Comparison of ENCODE assay signal across 18 cellular contexts in genomic region chr11:102061276-102061675, GRCh38. TPM values are rescaled to one million over a fixed set of nuclear protein-coding genes. Genes with fewer than 3 reads are reported as not detected.
DNase-seq lines count a peak whose midpoint lies in the region; ATAC-seq, FAIRE-seq and TF ChIP-seq lines count a peak whose summit lies in the region.
"Had no signal": no experiment of that assay in that cellular context is flagged by ENCODE, and none has a peak within 500 bp of the region (broad histone marks: within the 10 kb centered on the region; RNA-seq: fewer than 3 reads in every experiment).

No MANE protein-coding gene starts in this region.

- H3K9me3 ChIP-seq in heart left ventricle (no peaks in the 10 kb centered on the region), right atrium auricular region (no peaks in the 10 kb centered on the region), mammary epithelial cell (replicated peaks; ENCODE audit: insufficient read depth, low read length) (no peaks in the 10 kb centered on the region), kidney (ENCODE audit: control insufficient read depth in 1 of 2, low read length in 2 of 2) (no peaks in the 10 kb centered on the region)
- H3K9me3 ChIP-seq: SJSA1 had no signal

- CTCF ChIA-PET in mammary epithelial cell (lab: Charles Lee; ENCODE audit: low non-redundant PET) (interaction anchor here (0.7 kb wide), 1 partner anchor 14 kb away, joined by 3 read pairs; the partner anchor contains the start of gene CFAP300), GM10248 (lab: Yijun Ruan, JAX) (no interaction called here)

- TF ChIP-seq CTCF in heart left ventricle (IDR thresholded peaks at IDR 0.05) (peak in 10 of 12 donors; percentile 15 to 56 (median 34)), right atrium auricular region (IDR thresholded peaks at IDR 0.05) (peak in 1 of 2 donors; percentile 53), mammary epithelial cell (conservative IDR thresholded peaks at IDR 0.05 in 1 of 2, IDR thresholded peaks at IDR 0.05 in 1 of 2; ENCODE audit: extremely low read depth in 1 of 2, insufficient read depth in 1 of 2, low read depth in 1 of 2, low read length in 2 of 2) (peak; percentile 25 to 63), kidney (IDR thresholded peaks at IDR 0.05; ENCODE audit: borderline replicate concordance, extremely low read depth, insufficient read depth) (peak; percentile 3), GM20000 (IDR thresholded peaks at IDR 0.05; ENCODE audit: extremely low read depth, missing control alignments) (no peak), GM10248 (IDR thresholded peaks at IDR 0.05; ENCODE audit: control extremely low read depth, extremely low read depth, low read depth, missing control alignments) (no peak)

- H3K4me2 ChIP-seq in mammary epithelial cell (ENCODE audit: insufficient read depth, low read depth, low read length) = no peak overlapping the region

- no peak overlapping the region for H3K9ac ChIP-seq in mammary epithelial cell (ENCODE audit: insufficient read depth, low read length)
- no peak overlapping the region for H3K9ac ChIP-seq in kidney (ENCODE audit: low read length in 2 of 2)

- H2AFZ ChIP-seq in mammary epithelial cell (ENCODE audit: low read depth, low read length) = no peak overlapping the region

- ATAC-seq in heart left ventricle = peak in 3 of 4 donors; percentile 60 to 67 (median 65)

- no peaks in the 10 kb centered on the region for H3K79me2 ChIP-seq in mammary epithelial cell (ENCODE audit: insufficient read depth, low read length)

- intact Hi-C loops in heart left ventricle (cut with DNase I) = loop anchor here in 2 of 10 donors (5.0 to 10.0 kb wide), 2 partner anchors 211 to 214 kb away; no protein-coding TSS in a partner anchor
- intact Hi-C loops in mammary epithelial cell (cut with micrococcal nuclease) = loop anchor here (5.0 kb wide), 1 partner anchor 51 kb away; the partner anchor contains the start of gene YAP1
- intact Hi-C loops in kidney (cut with DNase I) = no loop called here

- dilution Hi-C loops in mammary epithelial cell (cut with HindIII; ENCODE audit: low sequenced_read_pairs) = loop anchor here (5.0 kb wide), 2 partner anchors 46 to 54 kb away; no protein-coding TSS in a partner anchor

- POLR2A ChIA-PET in GM10248 (lab: Yijun Ruan, JAX) = no interaction called here

- H3K27me3 ChIP-seq in heart left ventricle (no peaks in the 10 kb centered on the region), right atrium auricular region (no peaks in the 10 kb centered on the region), mammary epithelial cell (ENCODE audit: insufficient read depth, low read length) (no peaks in the 10 kb centered on the region)
- H3K27me3 ChIP-seq: dorsolateral prefrontal cortex, SJSA1 had no signal

- WGBS in heart left ventricle, 4 donors = 7 to 21% (median 12%) methylated on average over 2 of the region's 2 CpGs
- 59% methylated on average over 2 of the region's 2 CpGs for WGBS in mammary epithelial cell (ENCODE audit: low coverage, missing lambda C conversion rate)

- H4K20me1 ChIP-seq in mammary epithelial cell (ENCODE audit: insufficient read depth, low read length) = no peaks in the 10 kb centered on the region

- no TSS peak for BruUV-seq in mammary epithelial cell (replicated peaks; lab: Mats Ljungman, UMichigan)

- no peaks in the 10 kb centered on the region for H3K4me1 ChIP-seq in heart left ventricle
- H3K4me1 ChIP-seq in right atrium auricular region = no peaks in the 10 kb centered on the region
- H3K4me1 ChIP-seq in mammary epithelial cell (ENCODE audit: insufficient read depth, low read length) = peaks cover 18% of the 10 kb centered on the region
- H3K4me1 ChIP-seq in kidney (ENCODE audit: control insufficient read depth in 1 of 2, insufficient read depth in 1 of 2, low read depth in 1 of 2, low read length in 2 of 2) = no peaks in the 10 kb centered on the region
- H3K4me1 ChIP-seq: SJSA1 had no signal

- in situ Hi-C loops in mammary epithelial cell (cut with MboI; ENCODE audit: low sequenced_read_pairs in 2 of 2) = no loop called here

- H3K4me3 ChIP-seq in heart left ventricle (no peak overlapping the region), right atrium auricular region (no peak overlapping the region), mammary epithelial cell (replicated peaks in 1 of 3; ENCODE audit: insufficient read depth in 1 of 3, low read depth in 2 of 3, low read length in 3 of 3) (no peak overlapping the region), kidney (ENCODE audit: low read length in 2 of 2) (no peak overlapping the region)
- H3K4me3 ChIP-seq: dorsolateral prefrontal cortex, SJSA1 had no signal

- no peak for DNase-seq in heart left ventricle
- no peak for DNase-seq in right atrium auricular region (ENCODE audit: low spot score)
- DNase-seq in mammary epithelial cell = no peak
- no peak for DNase-seq in kidney
- no peak for DNase-seq in UCSD-AML1 (lab: John Stamatoyannopoulos, UW; ENCODE audit: unreplicated experiment)
- no peak for DNase-seq in GM20000 (ENCODE audit: low spot score)
- DNase-seq in GM10248 (ENCODE audit: extremely low spot score) = no peak
- DNase-seq in NCI-H1048 (lab: John Stamatoyannopoulos, UW) = no peak
- DNase-seq: activated CD4-positive, alpha-beta T cell treated with anti-CD3 and anti-CD28 coated beads for 1 hour; activated effector memory CD4-positive, alpha-beta T cell treated with Interleukin-2 at 50 U/mL for 16 hours; AML-193; dorsolateral prefrontal cortex; hippocampal formation; Karpas-422; naive B cell; NCI-H345; stimulated activated naive CD4-positive, alpha-beta T cell treated with Interleukin-2 at 50 U/mL for 16 hours had no signal

- no peak overlapping the region for H3K27ac ChIP-seq in heart left ventricle
- no peak overlapping the region for H3K27ac ChIP-seq in right atrium auricular region
- no peak overlapping the region for H3K27ac ChIP-seq in mammary epithelial cell (ENCODE audit: insufficient read depth, low read depth, low read length)
- H3K27ac ChIP-seq in kidney (ENCODE audit: low read depth in 2 of 2, low read length in 2 of 2) = no peak overlapping the region
- H3K27ac ChIP-seq: dorsolateral prefrontal cortex, SJSA1 had no signal

- TF ChIP-seq POLR2A in heart left ventricle (IDR thresholded peaks at IDR 0.05) = no peak

- FAIRE-seq in kidney (lab: Jason Lieb, UNC) = no peak

- H3K36me3 ChIP-seq in heart left ventricle (no peaks in the 10 kb centered on the region), right atrium auricular region (no peaks in the 10 kb centered on the region), mammary epithelial cell (ENCODE audit: insufficient read depth, low read length) (no peaks in the 10 kb centered on the region), kidney (ENCODE audit: control insufficient read depth in 1 of 2, insufficient read depth in 2 of 2, low read length in 2 of 2) (no peaks in the 10 kb centered on the region)
- H3K36me3 ChIP-seq: SJSA1 had no signal

RNA-seq across cellular contexts. Expression of gene CFAP300, which starts 14.0 kb away (rescaled TPM):
- under 1 TPM in 7 of 9 donors, not detected in 2; 0.28 to 0.83 (median 0.50) TPM for total RNA-seq in heart left ventricle
- polyA plus RNA-seq in heart left ventricle = under 1 TPM; 0.15 to 0.50 TPM
- total RNA-seq in right atrium auricular region = 1 to 10 TPM; 1.8 to 5.4 TPM
- 1 to 10 TPM; 4.3 to 6.4 TPM for total RNA-seq in mammary epithelial cell
- 3.2 TPM for polyA plus RNA-seq in mammary epithelial cell
- not detected for polyA minus RNA-seq in mammary epithelial cell
- 8.2 TPM for total RNA-seq in kidney
- polyA plus RNA-seq in kidney (ENCODE audit: insufficient read depth, low read depth, low replicate concordance) = 4.3 TPM

RNA-seq across cellular contexts. Expression of gene YAP1, which starts 49.0 kb away (rescaled TPM):
- total RNA-seq in heart left ventricle (10 to 100 TPM; 45.6 to 93.0 (median 80.6) TPM), right atrium auricular region (100 to 1,000 TPM in 1 of 2 donors, 10 to 100 TPM in 1; 85.0 to 135 TPM), mammary epithelial cell (100 to 1,000 TPM; 163 to 234 TPM), kidney (106 TPM)
- polyA plus RNA-seq in heart left ventricle (10 to 100 TPM; 15.2 to 38.6 TPM), mammary epithelial cell (124 TPM), kidney (ENCODE audit: insufficient read depth, low read depth, low replicate concordance) (21.5 TPM)
- 220 TPM for polyA minus RNA-seq in mammary epithelial cell

Comparison
In these comparisons a context has a peak if more than half of its experiments do, and no peak if none do; other contexts are left out.
1. CTCF ChIP-seq: peak in heart left ventricle (10 of 12), mammary epithelial cell (2 of 2) and kidney (single experiment); none in GM20000 (single experiment) and GM10248 (single experiment).